ENCODE assay signal across 24 cellular contexts in the genomic region with DNA sequence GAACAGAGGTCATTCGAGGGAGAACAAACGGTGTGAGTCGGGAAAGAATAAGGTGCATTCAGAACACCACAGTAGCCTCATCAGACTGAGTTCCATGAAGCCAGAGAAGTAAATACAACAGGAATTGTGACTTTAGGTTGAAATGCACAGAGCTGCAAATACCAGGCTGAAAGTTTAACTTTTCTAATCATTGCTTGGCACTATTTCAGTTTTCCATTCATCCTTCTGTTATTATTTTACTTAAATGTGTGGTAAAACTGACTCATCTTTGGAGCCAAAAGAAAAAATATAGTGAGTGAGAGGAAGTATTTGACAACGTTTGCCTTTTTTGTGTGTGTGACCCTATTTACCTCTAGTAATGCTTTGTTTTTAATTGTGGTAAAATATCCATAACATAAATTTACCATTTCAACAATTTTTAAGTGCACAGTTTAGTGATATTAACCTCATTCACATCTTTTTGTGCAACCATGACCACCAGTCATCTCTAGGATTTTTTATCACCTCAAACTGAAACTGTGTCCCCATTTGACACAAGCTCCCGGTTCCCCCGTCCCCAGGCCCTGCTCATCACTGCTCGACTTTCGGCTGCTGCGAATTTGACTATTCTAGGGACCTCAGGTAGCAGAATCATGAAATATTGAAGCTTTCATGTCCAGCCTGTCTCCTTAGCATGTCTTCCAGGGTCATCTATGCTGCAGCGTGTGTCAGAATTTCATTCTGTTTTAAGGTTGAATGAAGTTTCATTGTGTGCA.
DNase-seq lines count a peak whose midpoint lies in the region; ATAC-seq, FAIRE-seq and TF ChIP-seq lines count a peak whose summit lies in the region.
"Had no signal": no experiment of that assay in that cellular context is flagged by ENCODE, and none has a peak within 500 bp of the region (broad histone marks: within the 10 kb centered on the region; RNA-seq: fewer than 3 reads in every experiment).

No MANE protein-coding gene starts in this region.

- peaks cover 15% of the 10 kb centered on the region for H3K27me3 Mint-ChIP-seq in stimulated activated naive CD8-positive, alpha-beta T cell treated with anti-CD3 and anti-CD28 coated beads, Interleukin-15, amount 100 ng/mL, for 72 hours
- H3K27me3 Mint-ChIP-seq in astrocyte (ENCODE audit: low read depth, unreplicated experiment), result peaks cover 18% of the 10 kb centered on the region

- H3K4me3 Mint-ChIP-seq in stimulated activated naive CD8-positive, alpha-beta T cell treated with anti-CD3 and anti-CD28 coated beads, Interleukin-15, amount 100 ng/mL, for 72 hours, result no peak overlapping the region
- H3K4me3 Mint-ChIP-seq in astrocyte (ENCODE audit: unreplicated experiment), result no peak overlapping the region
- H3K4me3 Mint-ChIP-seq: activated CD8-positive, alpha-beta T cell treated with anti-CD3 and anti-CD28 coated beads, Interleukin-2, amount 10 ng/mL, durations not matched to agents 7 days and 5 days; activated naive CD8-positive, alpha-beta T cell treated with anti-CD3 and anti-CD28 coated beads for 36 hours; naive thymus-derived CD4-positive, alpha-beta T cell; WTC11 had no signal

- peak; percentile 32 for ATAC-seq in stimulated activated naive CD8-positive, alpha-beta T cell treated with anti-CD3 and anti-CD28 coated beads, Interleukin-15, Interleukin-2, amounts not matched to agents 100 U/mL and 50 U/mL, for 24 hours
- no peak for ATAC-seq in stimulated activated naive CD8-positive, alpha-beta T cell treated with anti-CD3 and anti-CD28 coated beads, Interleukin-15, amount 100 ng/mL, for 72 hours
- no peak for ATAC-seq in HG03196 (IDR thresholded peaks at IDR 0.05; ENCODE audit: unreplicated experiment)
- ATAC-seq in HG02642 (IDR thresholded peaks at IDR 0.05; ENCODE audit: poor library complexity, unreplicated experiment), result no peak
- ATAC-seq: activated CD8-positive, alpha-beta T cell treated with anti-CD3 and anti-CD28 coated beads, Interleukin-2, amount 10 ng/mL, durations not matched to agents 7 days and 5 days; heart right ventricle; naive thymus-derived CD4-positive, alpha-beta T cell; PC-3; WTC11 had no signal

- H3K4me2 ChIP-seq in astrocyte (ENCODE audit: low read length), result no peak overlapping the region
- H3K4me2 ChIP-seq: smooth muscle cell had no signal

- H3K4me3 ChIP-seq in astrocyte (ENCODE audit: insufficient read depth, low read depth, low read length) (no peak overlapping the region), foreskin fibroblast (ENCODE audit: low read depth in 1 of 2, low read length in 2 of 2) (no peak overlapping the region)
- H3K4me3 ChIP-seq: heart right ventricle, smooth muscle cell, testis had no signal

- TF ChIP-seq CTCF in astrocyte (IDR thresholded peaks at IDR 0.05; ENCODE audit: insufficient read depth, low read depth, low read length), result no peak
- no peak for TF ChIP-seq CTCF in foreskin fibroblast (IDR thresholded peaks at IDR 0.05; ENCODE audit: low read depth, low read length)

- no peaks in the 10 kb centered on the region for H3K9me3 ChIP-seq in astrocyte (ENCODE audit: insufficient read depth, low read depth, low read length)
- H3K9me3 ChIP-seq: testis had no signal

- H2AFZ ChIP-seq in astrocyte (ENCODE audit: low read depth, low read length), result no peak overlapping the region

- peaks cover 2% of the 10 kb centered on the region for H3K36me3 Mint-ChIP-seq in astrocyte (ENCODE audit: low read depth, unreplicated experiment)
- H3K36me3 Mint-ChIP-seq: activated naive CD8-positive, alpha-beta T cell treated with anti-CD3 and anti-CD28 coated beads for 36 hours had no signal

- H3K9me3 Mint-ChIP-seq in stimulated activated naive CD8-positive, alpha-beta T cell treated with anti-CD3 and anti-CD28 coated beads, Interleukin-15, amount 100 ng/mL, for 72 hours, result peaks cover 0 to 22% of the 10 kb centered on the region in 2 donors
- H3K9me3 Mint-ChIP-seq in astrocyte (ENCODE audit: unreplicated experiment), result peaks cover 10% of the 10 kb centered on the region

- peaks cover 20% of the 10 kb centered on the region for H3K27me3 ChIP-seq in astrocyte (ENCODE audit: insufficient read depth, low read length)
- H3K27me3 ChIP-seq: testis had no signal

- no peak overlapping the region for H3K9ac ChIP-seq in astrocyte (ENCODE audit: low read length)

- H3K4me1 ChIP-seq in astrocyte (ENCODE audit: insufficient read depth, low read length), result peaks cover 14% of the 10 kb centered on the region

- no peak overlapping the region for H3K27ac Mint-ChIP-seq in stimulated activated naive CD8-positive, alpha-beta T cell treated with anti-CD3 and anti-CD28 coated beads, Interleukin-15, amount 100 ng/mL, for 72 hours
- H3K27ac Mint-ChIP-seq in astrocyte (ENCODE audit: unreplicated experiment), result no peak overlapping the region
- H3K27ac Mint-ChIP-seq: activated CD8-positive, alpha-beta T cell treated with anti-CD3 and anti-CD28 coated beads, Interleukin-2, amount 10 ng/mL, durations not matched to agents 7 days and 5 days; activated naive CD8-positive, alpha-beta T cell treated with anti-CD3 and anti-CD28 coated beads for 36 hours; naive thymus-derived CD4-positive, alpha-beta T cell; WTC11 had no signal

- H4K20me1 ChIP-seq in astrocyte (ENCODE audit: insufficient read depth, low read length), result no peaks in the 10 kb centered on the region

- H3K27ac ChIP-seq in astrocyte (ENCODE audit: low read depth, low read length), result no peak overlapping the region
- H3K27ac ChIP-seq: heart right ventricle, testis had no signal

- H3K4me1 Mint-ChIP-seq in stimulated activated naive CD8-positive, alpha-beta T cell treated with anti-CD3 and anti-CD28 coated beads, Interleukin-15, amount 100 ng/mL, for 72 hours, result peaks cover 7% of the 10 kb centered on the region
- peaks cover 3% of the 10 kb centered on the region for H3K4me1 Mint-ChIP-seq in astrocyte (ENCODE audit: low read depth, unreplicated experiment)
- H3K4me1 Mint-ChIP-seq: activated naive CD8-positive, alpha-beta T cell treated with anti-CD3 and anti-CD28 coated beads for 36 hours had no signal

- no peak for FAIRE-seq in astrocyte (lab: Jason Lieb, UNC)
- FAIRE-seq: kidney had no signal

- H3K79me2 ChIP-seq in astrocyte (ENCODE audit: insufficient read depth, low read length), result no peaks in the 10 kb centered on the region

- no peaks in the 10 kb centered on the region for H3K36me3 ChIP-seq in astrocyte (ENCODE audit: insufficient read depth, low read length)
- H3K36me3 ChIP-seq: heart right ventricle had no signal

- no peak for DNase-seq in stimulated activated naive CD8-positive, alpha-beta T cell treated with anti-CD3 and anti-CD28 coated beads, Interleukin-15, Interleukin-2, amounts not matched to agents 100 U/mL and 50 U/mL, for 24 hours
- DNase-seq in stimulated activated naive CD8-positive, alpha-beta T cell treated with anti-CD3 and anti-CD28 coated beads, Interleukin-15, amount 100 ng/mL, for 72 hours, result no peak
- peak; percentile 52 for DNase-seq in astrocyte (ENCODE audit: low read depth)
- DNase-seq in foreskin fibroblast, result peak; percentile 30 to 66
- DNase-seq in NK-92 (lab: John Stamatoyannopoulos, UW; ENCODE audit: unreplicated experiment), result no peak
- no peak for DNase-seq in HUDEP-2 (lab: John Stamatoyannopoulos, UW; ENCODE audit: unreplicated experiment in 76 of 76)
- DNase-seq: ACHN; activated CD8-positive, alpha-beta T cell treated with anti-CD3 and anti-CD28 coated beads, Interleukin-2, amount 10 ng/mL, durations not matched to agents 7 days and 5 days; activated naive CD8-positive, alpha-beta T cell treated with anti-CD3 and anti-CD28 coated beads for 36 hours; DND-41; GOT3; heart right ventricle; kidney; mammary epithelial cell; naive thymus-derived CD4-positive, alpha-beta T cell; NCI-H524; PC-3; stimulated activated CD8-positive, alpha-beta memory T cell treated with anti-CD3 and anti-CD28 coated beads, Interleukin-4, amount 100 ng/mL, for 48 hours; T-helper 2 cell; testis had no signal

Comparison
In these comparisons a context has a peak if more than half of its experiments do, and no peak if none do; other contexts are left out.
1. DNase-seq: peak in astrocyte (single experiment) and foreskin fibroblast (2 of 2); none in stimulated activated naive CD8-positive, alpha-beta T cell treated with anti-CD3 and anti-CD28 coated beads, Interleukin-15, Interleukin-2, amounts not matched to agents 100 U/mL and 50 U/mL, for 24 hours (single experiment), stimulated activated naive CD8-positive, alpha-beta T cell treated with anti-CD3 and anti-CD28 coated beads, Interleukin-15, amount 100 ng/mL, for 72 hours (0 of 2), NK-92 (single experiment) and HUDEP-2 (0 of 76).